ENCODE assay signal across 13 cellular contexts in the genomic region with DNA sequence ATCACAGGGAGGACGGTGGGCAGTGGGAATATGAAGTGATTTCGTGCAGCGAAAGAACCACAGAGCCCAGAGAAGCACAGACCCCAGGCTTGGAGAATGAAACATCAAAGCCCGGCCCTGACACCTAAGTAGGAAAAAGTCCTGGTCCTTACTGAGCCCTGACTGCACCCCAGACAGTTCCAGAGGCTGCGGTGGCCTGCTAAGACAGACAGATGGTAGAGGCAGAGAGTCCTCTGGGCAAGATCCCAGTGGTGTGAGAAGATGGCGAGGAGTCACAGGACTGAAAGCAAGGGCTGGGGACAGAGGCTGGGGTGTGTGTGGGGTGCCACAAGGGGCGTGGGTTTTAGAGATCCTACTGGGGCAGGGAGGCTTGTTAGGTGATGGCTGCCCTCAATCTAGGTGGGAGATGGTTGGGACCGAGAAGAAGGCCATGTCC. TPM values are rescaled to one million over a fixed set of nuclear protein-coding genes. Genes with fewer than 3 reads are reported as not detected.
DNase-seq lines count a peak whose midpoint lies in the region; ATAC-seq and TF ChIP-seq lines count a peak whose summit lies in the region.
"Had no signal": no experiment of that assay in that cellular context is flagged by ENCODE, and none has a peak within 500 bp of the region (broad histone marks: within the 10 kb centered on the region; RNA-seq: fewer than 3 reads in every experiment).

No MANE protein-coding gene starts in this region.

- H3K9me3 ChIP-seq in DND-41 (ENCODE audit: insufficient read depth, low read length, severe bottlenecking), result no peaks in the 10 kb centered on the region
- H3K9me3 ChIP-seq: HAP-1, Peyer's patch had no signal

- no peak overlapping the region for H3K9ac ChIP-seq in DND-41 (ENCODE audit: low read depth, low read length)

- H4K20me1 ChIP-seq in DND-41 (ENCODE audit: insufficient read depth, low read length), result peaks cover 65% of the 10 kb centered on the region

- H3K36me3 Mint-ChIP-seq in activated CD4-positive, alpha-beta T cell treated with anti-CD3 and anti-CD28 coated beads, Interleukin-2, amount 10 ng/mL, durations not matched to agents 24 days and 14 days (ENCODE audit: low read depth), result peaks cover 41% of the 10 kb centered on the region
- peaks cover 34% of the 10 kb centered on the region for H3K36me3 Mint-ChIP-seq in activated naive CD8-positive, alpha-beta T cell treated with anti-CD3 and anti-CD28 coated beads, Interleukin-2, amount 50 U/mL, for 24 hours (ENCODE audit: low read depth)
- H3K36me3 Mint-ChIP-seq in neural crest cell (ENCODE audit: low read depth) (no peaks in the 10 kb centered on the region), endothelial cell (ENCODE audit: low read depth, unreplicated experiment) (peaks cover 3% of the 10 kb centered on the region)

- no peak for DNase-seq in activated CD4-positive, alpha-beta T cell treated with anti-CD3 and anti-CD28 coated beads, Interleukin-2, amount 10 ng/mL, durations not matched to agents 24 days and 14 days
- DNase-seq in activated CD4-positive, alpha-beta T cell treated with anti-CD3 and anti-CD28 coated beads for 48 hours, result no peak
- DNase-seq in DND-41, result no peak
- no peak for DNase-seq in activated naive CD8-positive, alpha-beta T cell treated with anti-CD3 and anti-CD28 coated beads, Interleukin-2, amount 50 U/mL, for 24 hours
- DNase-seq in neural crest cell (ENCODE audit: low read depth, low spot score), result no peak
- DNase-seq in endothelial cell (ENCODE audit: low spot score), result no peak
- DNase-seq in NCI-H146 treated with DMSO at 0.1 percent for 48 hours (lab: John Stamatoyannopoulos, UW; ENCODE audit: unreplicated experiment), result no peak
- DNase-seq: cortex of kidney had no signal

- no peak for ATAC-seq in DND-41 (ENCODE audit: insufficient read depth, low read depth)
- no peak for ATAC-seq in activated naive CD8-positive, alpha-beta T cell treated with anti-CD3 and anti-CD28 coated beads, Interleukin-2, amount 50 U/mL, for 24 hours
- ATAC-seq in HG02885 (IDR thresholded peaks at IDR 0.05; ENCODE audit: poor library complexity, unreplicated experiment), result no peak
- ATAC-seq: esophagus mucosa had no signal

- no peak overlapping the region for H2AFZ ChIP-seq in DND-41 (ENCODE audit: low read depth, low read length)

- no peak overlapping the region for H3K27ac ChIP-seq in DND-41 (ENCODE audit: low read length)
- H3K27ac ChIP-seq: Peyer's patch had no signal

- peaks cover 38% of the 10 kb centered on the region for H3K79me2 ChIP-seq in DND-41 (ENCODE audit: insufficient read depth, low read length)

- H3K36me3 ChIP-seq in DND-41 (ENCODE audit: insufficient read depth, low read length), result peaks cover 65% of the 10 kb centered on the region

- H3K4me3 ChIP-seq in DND-41 (ENCODE audit: low read depth in 1 of 2, low read length in 2 of 2), result no peak overlapping the region
- H3K4me3 ChIP-seq: HAP-1, Peyer's patch had no signal

- H3K9me3 Mint-ChIP-seq in activated CD4-positive, alpha-beta T cell treated with anti-CD3 and anti-CD28 coated beads, Interleukin-2, amount 10 ng/mL, durations not matched to agents 24 days and 14 days, result no peaks in the 10 kb centered on the region
- H3K9me3 Mint-ChIP-seq in activated naive CD8-positive, alpha-beta T cell treated with anti-CD3 and anti-CD28 coated beads, Interleukin-2, amount 50 U/mL, for 24 hours, result no peaks in the 10 kb centered on the region
- no peaks in the 10 kb centered on the region for H3K9me3 Mint-ChIP-seq in neural crest cell
- H3K9me3 Mint-ChIP-seq in endothelial cell (ENCODE audit: unreplicated experiment), result no peaks in the 10 kb centered on the region
- H3K9me3 Mint-ChIP-seq: mesothelial cell of epicardium had no signal

- TF ChIP-seq CTCF in DND-41 (IDR thresholded peaks at IDR 0.05; ENCODE audit: borderline replicate concordance, extremely low read depth, low read length, poor library complexity, severe bottlenecking) (no peak), neural crest cell (conservative IDR thresholded peaks at IDR 0.05) (no peak), endothelial cell (IDR thresholded peaks at IDR 0.05; ENCODE audit: unreplicated experiment) (no peak)

- H3K4me1 Mint-ChIP-seq in activated CD4-positive, alpha-beta T cell treated with anti-CD3 and anti-CD28 coated beads, Interleukin-2, amount 10 ng/mL, durations not matched to agents 24 days and 14 days, result peaks cover 34% of the 10 kb centered on the region
- H3K4me1 Mint-ChIP-seq in activated naive CD8-positive, alpha-beta T cell treated with anti-CD3 and anti-CD28 coated beads, Interleukin-2, amount 50 U/mL, for 24 hours, result peaks cover 43% of the 10 kb centered on the region
- peaks cover 31% of the 10 kb centered on the region for H3K4me1 Mint-ChIP-seq in neural crest cell
- H3K4me1 Mint-ChIP-seq in endothelial cell (ENCODE audit: unreplicated experiment), result peaks cover 2% of the 10 kb centered on the region

- H3K4me2 ChIP-seq in DND-41 (ENCODE audit: insufficient read depth, low read length), result peak overlapping the region; percentile 34; the same call in 1 of the 2 replicates

- intact Hi-C loops in activated CD4-positive, alpha-beta T cell treated with anti-CD3 and anti-CD28 coated beads, Interleukin-2, amount 10 ng/mL, durations not matched to agents 24 days and 14 days (cut with micrococcal nuclease), result no loop called here

- peaks cover 40% of the 10 kb centered on the region for H3K4me1 ChIP-seq in DND-41 (ENCODE audit: insufficient read depth, low read length)

- H3K4me3 Mint-ChIP-seq in activated CD4-positive, alpha-beta T cell treated with anti-CD3 and anti-CD28 coated beads, Interleukin-2, amount 10 ng/mL, durations not matched to agents 24 days and 14 days, result peak overlapping the region; percentile 21
- H3K4me3 Mint-ChIP-seq in activated naive CD8-positive, alpha-beta T cell treated with anti-CD3 and anti-CD28 coated beads, Interleukin-2, amount 50 U/mL, for 24 hours, result peak overlapping the region; percentile 34
- H3K4me3 Mint-ChIP-seq in neural crest cell (peak overlapping the region; percentile 78), endothelial cell (ENCODE audit: unreplicated experiment) (no peak overlapping the region)
- H3K4me3 Mint-ChIP-seq: mesothelial cell of epicardium had no signal

- peaks cover 10% of the 10 kb centered on the region for H3K27me3 ChIP-seq in DND-41 (ENCODE audit: insufficient read depth, low read length, poor library complexity)
- H3K27me3 ChIP-seq: Peyer's patch had no signal

- no peaks in the 10 kb centered on the region for H3K27me3 Mint-ChIP-seq in activated CD4-positive, alpha-beta T cell treated with anti-CD3 and anti-CD28 coated beads, Interleukin-2, amount 10 ng/mL, durations not matched to agents 24 days and 14 days
- H3K27me3 Mint-ChIP-seq in activated naive CD8-positive, alpha-beta T cell treated with anti-CD3 and anti-CD28 coated beads, Interleukin-2, amount 50 U/mL, for 24 hours, result no peaks in the 10 kb centered on the region
- H3K27me3 Mint-ChIP-seq in neural crest cell (ENCODE audit: low read depth), result peaks cover 3% of the 10 kb centered on the region
- H3K27me3 Mint-ChIP-seq in endothelial cell (ENCODE audit: unreplicated experiment), result peaks cover 17% of the 10 kb centered on the region

- H3K27ac Mint-ChIP-seq in activated CD4-positive, alpha-beta T cell treated with anti-CD3 and anti-CD28 coated beads, Interleukin-2, amount 10 ng/mL, durations not matched to agents 24 days and 14 days, result peak overlapping the region; percentile 81
- peak overlapping the region; percentile 81 for H3K27ac Mint-ChIP-seq in activated naive CD8-positive, alpha-beta T cell treated with anti-CD3 and anti-CD28 coated beads, Interleukin-2, amount 50 U/mL, for 24 hours
- H3K27ac Mint-ChIP-seq in neural crest cell (ENCODE audit: unreplicated experiment) (no peak overlapping the region), endothelial cell (ENCODE audit: unreplicated experiment) (no peak overlapping the region)
- H3K27ac Mint-ChIP-seq: mesothelial cell of epicardium had no signal

RNA-seq across cellular contexts. Expression of a gene that starts 3.7 kb away (rescaled TPM):
- 178 and 180 TPM in 2 replicates for total RNA-seq in activated CD4-positive, alpha-beta T cell treated with anti-CD3 and anti-CD28 coated beads, Interleukin-2, amount 10 ng/mL, durations not matched to agents 24 days and 14 days
- total RNA-seq in neural crest cell, result 45.8 and 48.2 TPM in 2 replicates
- total RNA-seq in endothelial cell (ENCODE audit: unreplicated experiment), result 11.0 TPM

RNA-seq across cellular contexts. Expression of a gene that starts 24.5 kb away (rescaled TPM):
- total RNA-seq in activated CD4-positive, alpha-beta T cell treated with anti-CD3 and anti-CD28 coated beads, Interleukin-2, amount 10 ng/mL, durations not matched to agents 24 days and 14 days, result 0.98 and 1.0 TPM in 2 replicates
- total RNA-seq in neural crest cell (9.3 and 9.4 TPM in 2 replicates), endothelial cell (ENCODE audit: unreplicated experiment) (0.62 TPM)

Comparison
In these comparisons a context has a peak if more than half of its experiments do, and no peak if none do; other contexts are left out.
1. H3K27ac Mint-ChIP-seq: peak in activated CD4-positive, alpha-beta T cell treated with anti-CD3 and anti-CD28 coated beads, Interleukin-2, amount 10 ng/mL, durations not matched to agents 24 days and 14 days (single experiment) and activated naive CD8-positive, alpha-beta T cell treated with anti-CD3 and anti-CD28 coated beads, Interleukin-2, amount 50 U/mL, for 24 hours (single experiment); none in neural crest cell (single experiment) and endothelial cell (single experiment).